Comparison of ENCODE assay signal across 1 cellular context in genomic region chrX:97524340-97524739, GRCh38.
TF ChIP-seq lines count a peak whose summit lies in the region.

No MANE protein-coding gene starts in this region.

TF ChIP-seq in IMR-90, 13 proteins besides CTCF, POLR2A, EP300 and RAD21:
- no peak for TF ChIP-seq USF2 (IDR thresholded peaks at IDR 0.05; ENCODE audit: low read depth, low read length)
- no peak for TF ChIP-seq MAFK (IDR thresholded peaks at IDR 0.05; ENCODE audit: low read depth, low read length)
- no peak for TF ChIP-seq FOS (IDR thresholded peaks at IDR 0.05; ENCODE audit: low read depth, low read length)
- no peak for TF ChIP-seq SMC3 (IDR thresholded peaks at IDR 0.05; ENCODE audit: low read depth, low read length)
- no peak for TF ChIP-seq CEBPB (IDR thresholded peaks at IDR 0.05; ENCODE audit: low read depth, low read length)
- TF ChIP-seq BHLHE40 (IDR thresholded peaks at IDR 0.05; ENCODE audit: low read depth, low read length): no peak
- TF ChIP-seq CHD1 (IDR thresholded peaks at IDR 0.05; ENCODE audit: low read depth, low read length): no peak
- no peak for TF ChIP-seq ELK1 (IDR thresholded peaks at IDR 0.05; ENCODE audit: borderline replicate concordance, low read depth, low read length)
- no peak for TF ChIP-seq RFX5 (IDR thresholded peaks at IDR 0.05; ENCODE audit: low read depth, low read length)
- TF ChIP-seq MAZ (IDR thresholded peaks at IDR 0.05; ENCODE audit: borderline replicate concordance, low read depth, low read length): no peak
- TF ChIP-seq NFE2L2 (IDR thresholded peaks at IDR 0.05; ENCODE audit: low read depth, low read length): no peak
